ENCODE assay signal across 25 cellular contexts in genomic region chr9:92310562-92310961, GRCh38.
"Had no signal": no experiment of that assay in that cellular context is flagged by ENCODE, and none has a peak within 500 bp of the region (broad histone marks: within the 10 kb centered on the region; RNA-seq: fewer than 3 reads in every experiment).

No MANE protein-coding gene starts in this region.

- H3K4me1 ChIP-seq: thyroid gland, vagina had no signal

- H3K27me3 ChIP-seq: dorsolateral prefrontal cortex, esophagus muscularis mucosa, foreskin keratinocyte, heart right ventricle, neutrophil, right atrium auricular region, stomach, thyroid gland, vagina had no signal

- H3K4me3 ChIP-seq: dorsolateral prefrontal cortex, esophagus muscularis mucosa, heart right ventricle, lung, mucosa of descending colon, right atrium auricular region, stomach, thyroid gland, vagina had no signal

- H3K9me3 ChIP-seq: esophagus muscularis mucosa, heart right ventricle, mucosa of descending colon, neutrophil, right atrium auricular region, stomach, thyroid gland, vagina had no signal

- H3K27ac ChIP-seq: dorsolateral prefrontal cortex, esophagus muscularis mucosa, foreskin keratinocyte, heart right ventricle, neutrophil, parathyroid adenoma, right atrium auricular region, stomach, thyroid gland, vagina had no signal

- ATAC-seq: foreskin keratinocyte; heart right ventricle; left lobe of liver; mucosa of descending colon; natural killer cell treated with Interleukin-12 subunit alpha and Interleukin-12 subunit beta and Interleukin-15 and Interleukin-18, amount 100 ng/mL, for 72 hours; sciatic nerve; stimulated activated effector memory CD8-positive, alpha-beta T cell treated with anti-CD3 and anti-CD28 coated beads, Interleukin-12 subunit alpha, Interleukin-12 subunit beta, amount 100 ng/mL, for 72 hours had no signal

- DNase-seq: dorsolateral prefrontal cortex; effector CD4-positive, alpha-beta T cell; foreskin keratinocyte; glutamatergic neuron; heart right ventricle; hippocampal formation; mesenchymal stem cell; mucosa of descending colon; naive B cell; stimulated activated CD4-positive, alpha-beta T cell treated with anti-CD3 and anti-CD28 coated beads, Interleukin-2, amount 100 ng/mL, for 24 hours; stimulated activated CD4-positive, alpha-beta T cell treated with anti-CD3 and anti-CD28 coated beads, Interleukin-4, amount 100 ng/mL, for 24 hours; stimulated activated naive CD4-positive, alpha-beta T cell treated with Interleukin-2 at 50 U/mL for 16 hours; stomach; thyroid gland; trophoblast cell had no signal
